In the genomic region with DNA sequence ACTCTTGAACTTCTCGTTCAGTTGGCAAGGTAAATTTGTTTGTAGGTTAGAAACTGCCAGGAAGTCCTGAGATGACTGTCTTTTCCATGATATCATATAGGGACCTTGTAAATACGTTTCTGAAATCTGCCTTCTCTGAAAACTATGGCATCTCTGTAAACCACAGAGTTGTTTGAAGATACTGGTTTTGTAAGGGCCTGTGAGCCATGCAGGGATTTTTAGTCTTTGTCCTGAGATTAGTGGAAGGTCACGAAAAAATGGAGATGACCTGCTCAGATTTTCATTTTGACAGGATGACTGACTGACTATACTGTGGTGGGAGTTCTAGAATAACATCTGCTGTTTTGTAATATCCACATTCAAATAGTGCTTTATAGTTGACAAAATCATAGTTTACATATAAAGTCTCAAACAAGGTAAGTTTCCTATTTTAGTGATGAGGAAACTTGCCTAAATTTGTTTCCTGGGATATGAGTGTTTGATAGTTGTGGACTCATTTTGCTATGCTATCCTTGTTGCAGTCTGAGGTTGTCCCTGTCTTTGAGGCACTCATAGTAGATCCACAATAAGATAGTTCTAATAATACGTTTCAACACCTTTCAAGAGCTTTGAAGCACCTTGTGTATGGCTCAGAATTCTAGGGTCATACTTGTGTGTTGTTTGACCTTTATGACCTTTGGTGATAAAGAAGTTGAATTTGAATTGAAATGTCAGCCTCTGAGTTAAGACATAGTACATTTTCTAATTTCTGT, we compare ENCODE assay signal across 7 cellular contexts. TPM values are rescaled to one million over a fixed set of nuclear protein-coding genes. Genes with fewer than 3 reads are reported as not detected.
A peak's percentile ranks its signal among the peaks of the same experiment; 100 is the strongest.
DNase-seq lines count a peak whose midpoint lies in the region; ATAC-seq and TF ChIP-seq lines count a peak whose summit lies in the region.
"Not testable (repeated sequence)": the region's sequence is repeated elsewhere in the genome, so short reads cannot be mapped to it uniquely, and the experiment has no call there.

No MANE protein-coding gene starts in this region.

- DNase-seq in CD8-positive, alpha-beta memory T cell; activated CD4-positive, alpha-beta T cell treated with anti-CD3 and anti-CD28 coated beads for 36 hours; activated CD8-positive, alpha-beta T cell treated with anti-CD3 and anti-CD28 coated beads, Interleukin-2, amount 10 ng/mL, durations not matched to agents 7 days and 5 days; mesothelial cell of epicardium (ENCODE audit: low spot score in 2 of 2, unreplicated experiment in 2 of 2); stimulated activated naive CD8-positive, alpha-beta T cell treated with anti-CD3 and anti-CD28 coated beads, Interleukin-15, Interleukin-2, amounts not matched to agents 100 U/mL and 50 U/mL, for 24 hours: not testable (repeated sequence)

- H3K4me3 ChIP-seq in CD8-positive, alpha-beta memory T cell (ENCODE audit: low read length): not testable (repeated sequence)

- not testable (repeated sequence) for H3K36me3 ChIP-seq in CD8-positive, alpha-beta memory T cell (ENCODE audit: insufficient read depth, low read length)

- not testable (repeated sequence) for H3K9me3 Mint-ChIP-seq in CD8-positive, alpha-beta memory T cell; activated CD4-positive, alpha-beta T cell treated with anti-CD3 and anti-CD28 coated beads for 36 hours (ENCODE audit: low read depth); activated CD8-positive, alpha-beta T cell treated with anti-CD3 and anti-CD28 coated beads, Interleukin-2, amount 10 ng/mL, durations not matched to agents 7 days and 5 days (ENCODE audit: insufficient read depth); activated T-helper 17 cell treated with anti-CD3 and anti-CD28 coated beads, Interleukin-2, amount 50 U/mL, for 72 hours; activated naive CD8-positive, alpha-beta T cell (ENCODE audit: low read depth); mesothelial cell of epicardium

- H3K36me3 Mint-ChIP-seq in CD8-positive, alpha-beta memory T cell; activated CD4-positive, alpha-beta T cell treated with anti-CD3 and anti-CD28 coated beads for 36 hours (ENCODE audit: low read depth); activated CD8-positive, alpha-beta T cell treated with anti-CD3 and anti-CD28 coated beads, Interleukin-2, amount 10 ng/mL, durations not matched to agents 7 days and 5 days (ENCODE audit: low read depth); activated T-helper 17 cell treated with anti-CD3 and anti-CD28 coated beads, Interleukin-2, amount 50 U/mL, for 72 hours (ENCODE audit: low read depth); activated naive CD8-positive, alpha-beta T cell; mesothelial cell of epicardium: not testable (repeated sequence)

- ATAC-seq in activated CD4-positive, alpha-beta T cell treated with anti-CD3 and anti-CD28 coated beads for 36 hours: peak; percentile 89
- ATAC-seq in activated CD8-positive, alpha-beta T cell treated with anti-CD3 and anti-CD28 coated beads, Interleukin-2, amount 10 ng/mL, durations not matched to agents 7 days and 5 days: peak; percentile 70
- peak; percentile 91 for ATAC-seq in activated T-helper 17 cell treated with anti-CD3 and anti-CD28 coated beads, Interleukin-2, amount 50 U/mL, for 72 hours (replicated peaks)
- peak; percentile 96 for ATAC-seq in stimulated activated naive CD8-positive, alpha-beta T cell treated with anti-CD3 and anti-CD28 coated beads, Interleukin-15, Interleukin-2, amounts not matched to agents 100 U/mL and 50 U/mL, for 24 hours

- not testable (repeated sequence) for H3K27me3 ChIP-seq in CD8-positive, alpha-beta memory T cell (ENCODE audit: insufficient read depth, low read length, poor library complexity, severe bottlenecking)

- not testable (repeated sequence) for H3K9me3 ChIP-seq in CD8-positive, alpha-beta memory T cell (ENCODE audit: low read length)

- POLR2A ChIA-PET in CD8-positive, alpha-beta memory T cell (lab: Charles Lee); activated CD4-positive, alpha-beta T cell treated with anti-CD3 and anti-CD28 coated beads for 36 hours (lab: Charles Lee); activated CD8-positive, alpha-beta T cell treated with anti-CD3 and anti-CD28 coated beads, Interleukin-2, amount 10 ng/mL, durations not matched to agents 7 days and 5 days (lab: Charles Lee): not testable (repeated sequence)

- not testable (repeated sequence) for TF ChIP-seq CTCF in mesothelial cell of epicardium (IDR thresholded peaks at IDR 0.05; ENCODE audit: unreplicated experiment)

- intact Hi-C loops in activated CD4-positive, alpha-beta T cell treated with anti-CD3 and anti-CD28 coated beads for 36 hours (cut with DNase I, micrococcal nuclease): not testable (repeated sequence)

- H3K27ac Mint-ChIP-seq in CD8-positive, alpha-beta memory T cell: peak overlapping the region in 5 of 8 donors; percentile 30 to 91 (median 78)
- peak overlapping the region; percentile 94 for H3K27ac Mint-ChIP-seq in activated CD4-positive, alpha-beta T cell treated with anti-CD3 and anti-CD28 coated beads for 36 hours
- H3K27ac Mint-ChIP-seq in activated CD8-positive, alpha-beta T cell treated with anti-CD3 and anti-CD28 coated beads, Interleukin-2, amount 10 ng/mL, durations not matched to agents 7 days and 5 days: peak overlapping the region; percentile 71
- H3K27ac Mint-ChIP-seq in activated T-helper 17 cell treated with anti-CD3 and anti-CD28 coated beads, Interleukin-2, amount 50 U/mL, for 72 hours: peak overlapping the region; percentile 82
- peak overlapping the region; percentile 84 for H3K27ac Mint-ChIP-seq in activated naive CD8-positive, alpha-beta T cell
- H3K27ac Mint-ChIP-seq in mesothelial cell of epicardium: peak overlapping the region; percentile 30

- CTCF ChIA-PET in CD8-positive, alpha-beta memory T cell (lab: Charles Lee); activated CD4-positive, alpha-beta T cell treated with anti-CD3 and anti-CD28 coated beads for 36 hours (lab: Charles Lee); activated CD8-positive, alpha-beta T cell treated with anti-CD3 and anti-CD28 coated beads, Interleukin-2, amount 10 ng/mL, durations not matched to agents 7 days and 5 days (lab: Charles Lee): not testable (repeated sequence)

- peak overlapping the region in 3 of 7 donors; percentile 27 to 45 (median 41) for H3K4me3 Mint-ChIP-seq in CD8-positive, alpha-beta memory T cell
- peak overlapping the region; percentile 45 for H3K4me3 Mint-ChIP-seq in activated CD4-positive, alpha-beta T cell treated with anti-CD3 and anti-CD28 coated beads for 36 hours
- not testable (repeated sequence) for H3K4me3 Mint-ChIP-seq in activated CD8-positive, alpha-beta T cell treated with anti-CD3 and anti-CD28 coated beads, Interleukin-2, amount 10 ng/mL, durations not matched to agents 7 days and 5 days; mesothelial cell of epicardium
- peak overlapping the region; percentile 47 for H3K4me3 Mint-ChIP-seq in activated T-helper 17 cell treated with anti-CD3 and anti-CD28 coated beads, Interleukin-2, amount 50 U/mL, for 72 hours
- peak overlapping the region; percentile 53 for H3K4me3 Mint-ChIP-seq in activated naive CD8-positive, alpha-beta T cell

- H3K4me1 Mint-ChIP-seq in CD8-positive, alpha-beta memory T cell; activated CD4-positive, alpha-beta T cell treated with anti-CD3 and anti-CD28 coated beads for 36 hours; activated CD8-positive, alpha-beta T cell treated with anti-CD3 and anti-CD28 coated beads, Interleukin-2, amount 10 ng/mL, durations not matched to agents 7 days and 5 days (ENCODE audit: low read depth); activated T-helper 17 cell treated with anti-CD3 and anti-CD28 coated beads, Interleukin-2, amount 50 U/mL, for 72 hours; activated naive CD8-positive, alpha-beta T cell (ENCODE audit: low read depth); mesothelial cell of epicardium: not testable (repeated sequence)

- H3K27me3 Mint-ChIP-seq in CD8-positive, alpha-beta memory T cell; activated CD4-positive, alpha-beta T cell treated with anti-CD3 and anti-CD28 coated beads for 36 hours; activated CD8-positive, alpha-beta T cell treated with anti-CD3 and anti-CD28 coated beads, Interleukin-2, amount 10 ng/mL, durations not matched to agents 7 days and 5 days (ENCODE audit: low read depth); activated T-helper 17 cell treated with anti-CD3 and anti-CD28 coated beads, Interleukin-2, amount 50 U/mL, for 72 hours; activated naive CD8-positive, alpha-beta T cell; mesothelial cell of epicardium (ENCODE audit: low read depth): not testable (repeated sequence)

- H3K4me1 ChIP-seq in CD8-positive, alpha-beta memory T cell (ENCODE audit: insufficient read depth, low read length): not testable (repeated sequence)

- H3K27ac ChIP-seq in CD8-positive, alpha-beta memory T cell (ENCODE audit: low read depth, low read length): not testable (repeated sequence)

RNA-seq across cellular contexts. Expression of a gene that starts 43.1 kb away (rescaled TPM):
- under 1 TPM; 0.59 to 0.89 TPM for total RNA-seq in CD8-positive, alpha-beta memory T cell
- polyA plus RNA-seq in CD8-positive, alpha-beta memory T cell: not detected
- total RNA-seq in activated CD4-positive, alpha-beta T cell treated with anti-CD3 and anti-CD28 coated beads for 36 hours: under 1 TPM; 0.54 to 0.96 TPM
- under 1 TPM; 0.39 to 0.53 TPM for total RNA-seq in activated CD8-positive, alpha-beta T cell treated with anti-CD3 and anti-CD28 coated beads, Interleukin-2, amount 10 ng/mL, durations not matched to agents 7 days and 5 days
- total RNA-seq in activated T-helper 17 cell treated with anti-CD3 and anti-CD28 coated beads, Interleukin-2, amount 50 U/mL, for 72 hours: 1 to 10 TPM; 1.6 to 2.6 TPM
- 7.4 to 8.1 TPM (median 7.5 TPM) in 3 replicates for total RNA-seq in mesothelial cell of epicardium

Comparison
In these comparisons a context has a peak if more than half of its experiments do, and no peak if none do; other contexts are left out.
1. H3K27ac Mint-ChIP-seq: peak in every context shown above with its lines; median percentile 94 in activated CD4-positive, alpha-beta T cell treated with anti-CD3 and anti-CD28 coated beads for 36 hours; 84 in activated naive CD8-positive, alpha-beta T cell; 82 in activated T-helper 17 cell treated with anti-CD3 and anti-CD28 coated beads, Interleukin-2, amount 50 U/mL, for 72 hours; 78 in CD8-positive, alpha-beta memory T cell; 71 in activated CD8-positive, alpha-beta T cell treated with anti-CD3 and anti-CD28 coated beads, Interleukin-2, amount 10 ng/mL, durations not matched to agents 7 days and 5 days; 30 in mesothelial cell of epicardium.